Comparison of ENCODE assay signal across 1 cellular context in genomic region chr10:102801978-102802377, GRCh38.
TF ChIP-seq lines count a peak whose summit lies in the region.

No MANE protein-coding gene starts in this region.

TF ChIP-seq in H1, 55 proteins besides CTCF, POLR2A, EP300 and RAD21:
- TF ChIP-seq TCF12 (IDR thresholded peaks at IDR 0.05; ENCODE audit: low read depth, low read length): no peak
- TF ChIP-seq CHD7 (IDR thresholded peaks at IDR 0.05; ENCODE audit: insufficient replicate concordance, low read length): no peak
- TF ChIP-seq HDAC2 (IDR thresholded peaks at IDR 0.05; ENCODE audit: borderline replicate concordance in 1 of 2, low read depth in 2 of 2, low read length in 2 of 2): no peak
